ENCODE assay signal across 14 cellular contexts in the genomic region with DNA sequence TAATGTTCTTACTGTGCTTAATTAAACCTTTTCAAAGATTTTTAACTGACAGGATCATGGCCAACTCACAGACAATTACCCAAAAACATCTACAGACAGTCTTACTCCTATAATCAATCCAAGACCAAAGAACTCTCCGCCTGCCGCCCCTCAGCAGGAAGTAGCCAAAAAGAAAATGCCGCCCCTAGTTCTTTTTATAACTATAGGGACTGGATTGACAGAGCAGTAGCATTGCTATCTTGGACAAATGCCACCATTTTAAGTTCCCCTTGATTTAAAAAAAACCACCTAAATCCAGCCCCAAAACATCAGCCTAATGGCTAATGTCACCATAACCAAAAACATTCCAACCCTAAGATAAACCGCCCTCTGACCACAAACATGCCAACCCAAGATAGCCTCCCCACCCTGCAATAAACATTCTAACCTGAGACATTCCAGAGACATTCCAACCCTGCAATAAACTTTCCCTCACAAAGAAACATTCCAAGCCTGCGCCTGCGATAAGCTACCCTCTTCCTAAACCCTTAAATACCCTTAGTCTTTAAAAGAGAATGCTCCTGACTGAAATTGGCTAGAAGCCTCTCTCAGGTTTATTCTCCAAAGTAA.
DNase-seq lines count a peak whose midpoint lies in the region; TF ChIP-seq lines count a peak whose summit lies in the region.
"Had no signal": no experiment of that assay in that cellular context is flagged by ENCODE, and none has a peak within 500 bp of the region (broad histone marks: within the 10 kb centered on the region; RNA-seq: fewer than 3 reads in every experiment).

No MANE protein-coding gene starts in this region.

- DNase-seq in A172 (ENCODE audit: low spot score) (peak; percentile 95), HFFc6 (peak; percentile 56), astrocyte of the hippocampus (ENCODE audit: low read depth, low spot score) (peak; percentile 94), kidney glomerular epithelial cell (lab: John Stamatoyannopoulos, UW) (peak; percentile 86), AML-193 (lab: John Stamatoyannopoulos, UW) (no peak), germinal center (ENCODE audit: low spot score) (no peak), right atrium auricular region (ENCODE audit: low spot score) (no peak), ascending aorta (ENCODE audit: low spot score in 2 of 2) (no peak)
- DNase-seq: caudate nucleus, heart left ventricle, NCI-H524 treated with DMSO at 0.1 percent for 48 hours, T-cell had no signal

- no peaks in the 10 kb centered on the region for H3K9me3 Mint-ChIP-seq in HFFc6
- H3K9me3 Mint-ChIP-seq: T-cell had no signal

- H3K36me3 Mint-ChIP-seq in HFFc6 (ENCODE audit: low read depth), result peaks cover 10% of the 10 kb centered on the region
- H3K36me3 Mint-ChIP-seq: T-cell had no signal

- H3K27ac ChIP-seq in right atrium auricular region (no peak overlapping the region), ascending aorta (no peak overlapping the region)
- H3K27ac ChIP-seq: heart left ventricle had no signal

- no peaks in the 10 kb centered on the region for H3K9me3 ChIP-seq in right atrium auricular region
- no peaks in the 10 kb centered on the region for H3K9me3 ChIP-seq in ascending aorta
- H3K9me3 ChIP-seq: heart left ventricle had no signal

- peak overlapping the region; percentile 86 for H3K27ac Mint-ChIP-seq in HFFc6
- H3K27ac Mint-ChIP-seq: IgD-negative memory B cell, T-cell had no signal

- no peaks in the 10 kb centered on the region for H3K27me3 ChIP-seq in right atrium auricular region
- no peaks in the 10 kb centered on the region for H3K27me3 ChIP-seq in ascending aorta
- H3K27me3 ChIP-seq: heart left ventricle had no signal

- H3K4me3 Mint-ChIP-seq in HFFc6, result peak overlapping the region; percentile 37
- H3K4me3 Mint-ChIP-seq: IgD-negative memory B cell, neural crest cell, T-cell had no signal

- H3K4me1 Mint-ChIP-seq in HFFc6 (ENCODE audit: low read depth), result no peaks in the 10 kb centered on the region
- H3K4me1 Mint-ChIP-seq: neural crest cell had no signal

- no peaks in the 10 kb centered on the region; the same call in 1 of the 2 replicates for H3K27me3 Mint-ChIP-seq in HFFc6 (ENCODE audit: insufficient read depth)
- H3K27me3 Mint-ChIP-seq: IgD-negative memory B cell, T-cell had no signal

- no peak for TF ChIP-seq CTCF in HFFc6 (IDR thresholded peaks at IDR 0.05)
- no peak for TF ChIP-seq CTCF in right atrium auricular region (IDR thresholded peaks at IDR 0.05)
- TF ChIP-seq CTCF in ascending aorta (IDR thresholded peaks at IDR 0.05), result no peak

- intact Hi-C loops in ascending aorta (cut with DNase I), result no loop called here

- H3K4me3 ChIP-seq in right atrium auricular region, result no peak overlapping the region
- H3K4me3 ChIP-seq in ascending aorta, result no peak overlapping the region
- H3K4me3 ChIP-seq: heart left ventricle had no signal

- H3K36me3 ChIP-seq in right atrium auricular region (no peaks in the 10 kb centered on the region), ascending aorta (no peaks in the 10 kb centered on the region)
- H3K36me3 ChIP-seq: heart left ventricle had no signal

- H3K4me1 ChIP-seq in right atrium auricular region, result no peaks in the 10 kb centered on the region
- no peaks in the 10 kb centered on the region for H3K4me1 ChIP-seq in ascending aorta

Comparison
In these comparisons a context has a peak if more than half of its experiments do, and no peak if none do; other contexts are left out.
1. DNase-seq: peak in A172 (single experiment), HFFc6 (single experiment), astrocyte of the hippocampus (single experiment) and kidney glomerular epithelial cell (single experiment); none in AML-193 (0 of 2), germinal center (single experiment), right atrium auricular region (single experiment) and ascending aorta (0 of 2).